8 cellular contexts compared by ENCODE assay signal in genomic region chr19:12365094-12365371, GRCh38. TPM values are rescaled to one million over a fixed set of nuclear protein-coding genes. Genes with fewer than 3 reads are reported as not detected.
DNase-seq lines count a peak whose midpoint lies in the region; ATAC-seq lines count a peak whose summit lies in the region.

No MANE protein-coding gene starts in this region.

- no peak overlapping the region for H3K27ac Mint-ChIP-seq in activated T-cell treated with anti-CD3 and anti-CD28 coated beads, Interleukin-2, amount 50 U/mL, for 72 hours

- H3K27me3 Mint-ChIP-seq in activated T-cell treated with anti-CD3 and anti-CD28 coated beads, Interleukin-2, amount 50 U/mL, for 72 hours (ENCODE audit: low read depth) = no peaks in the 10 kb centered on the region

- intact Hi-C loops in Right ventricle myocardium superior (cut with DNase I) = loop anchor here (10.0 kb wide), 1 partner anchor 70 kb away; the partner anchor contains the start of gene ZNF44

- H2BK5ac ChIP-seq in trophoblast cell (ENCODE audit: low read depth, low read length, poor library complexity) = no peak overlapping the region

- H3K14ac ChIP-seq in trophoblast cell (ENCODE audit: low read length) = no peak overlapping the region

- peaks cover 23% of the 10 kb centered on the region for H3K4me1 Mint-ChIP-seq in activated T-cell treated with anti-CD3 and anti-CD28 coated beads, Interleukin-2, amount 50 U/mL, for 72 hours (ENCODE audit: low read depth)

- H2BK120ac ChIP-seq in trophoblast cell (ENCODE audit: insufficient read depth, low read length, poor library complexity) = peak overlapping the region; percentile 27

- H3K36me3 Mint-ChIP-seq in activated T-cell treated with anti-CD3 and anti-CD28 coated beads, Interleukin-2, amount 50 U/mL, for 72 hours (ENCODE audit: insufficient read depth in 2 of 2) = peaks cover 5 to 6% of the 10 kb centered on the region in 2 donors

- peaks cover 0 to 1% of the 10 kb centered on the region in 2 experiments for H3K36me3 ChIP-seq in trophoblast cell (ENCODE audit: control insufficient read depth in 1 of 2, insufficient read depth in 2 of 2, low read length in 2 of 2)

- H3K4me2 ChIP-seq in trophoblast cell (ENCODE audit: low read length) = peak overlapping the region; percentile 94

- H3K9me3 ChIP-seq in trophoblast cell (ENCODE audit: insufficient read depth, low read depth, low read length) = peaks cover 8% of the 10 kb centered on the region

- ATAC-seq in HG02870 (IDR thresholded peaks at IDR 0.05; ENCODE audit: unreplicated experiment) (peak; percentile 15), Right ventricle myocardium superior (ENCODE audit: poor library complexity) (peak; percentile 67)
- peak; percentile 43 to 46 for ATAC-seq in activated T-cell treated with anti-CD3 and anti-CD28 coated beads, Interleukin-2, amount 50 U/mL, for 72 hours (replicated peaks in 1 of 2)

- H3K4me3 Mint-ChIP-seq in activated T-cell treated with anti-CD3 and anti-CD28 coated beads, Interleukin-2, amount 50 U/mL, for 72 hours = peak overlapping the region; percentile 96 to 97

- WGBS in trophoblast cell (ENCODE audit: extremely low coverage, insufficient coverage, insufficient read length) = no CpG with 5 or more reads among the region's 19 CpGs

- H3K4ac ChIP-seq in trophoblast cell (ENCODE audit: low read depth, low read length) = no peak overlapping the region

- H3K4me3 ChIP-seq in trophoblast cell (ENCODE audit: low read depth, low read length) = peak overlapping the region; percentile 88

- no peak overlapping the region for H4K91ac ChIP-seq in trophoblast cell (ENCODE audit: low read depth, low read length)

- H3K79me1 ChIP-seq in trophoblast cell (ENCODE audit: low read length) = peaks cover 2% of the 10 kb centered on the region

- H3K9me3 Mint-ChIP-seq in activated T-cell treated with anti-CD3 and anti-CD28 coated beads, Interleukin-2, amount 50 U/mL, for 72 hours = peaks cover 0 to 4% of the 10 kb centered on the region in 2 donors

- peak overlapping the region; percentile 70 for H3K9ac ChIP-seq in trophoblast cell (ENCODE audit: low read length)

- DNase-seq in Daoy (ENCODE audit: low read depth) = peak; percentile 13
- DNase-seq in activated T-cell treated with anti-CD3 and anti-CD28 coated beads, Interleukin-2, amount 50 U/mL, for 72 hours = no peak
- no peak for DNase-seq in Right ventricle myocardium superior
- peak in 1 of 2 donors; percentile 21 for DNase-seq in trophoblast cell
- no peak for DNase-seq in UCSD-AML1 (lab: John Stamatoyannopoulos, UW; ENCODE audit: unreplicated experiment)
- DNase-seq in NCI-H345 treated with DMSO at 0.1 percent for 48 hours (lab: John Stamatoyannopoulos, UW; ENCODE audit: unreplicated experiment) = no peak
- no peak for DNase-seq in activated CD4-positive, alpha-beta T cell treated with anti-CD3 and anti-CD28 coated beads, Interleukin-2, amount 50 U/mL, for 1 hour

- H2AFZ ChIP-seq in trophoblast cell (ENCODE audit: insufficient read depth, low read length, poor library complexity) = peak overlapping the region; percentile 52

- H4K12ac ChIP-seq in trophoblast cell (ENCODE audit: low read depth, low read length) = no peak overlapping the region

- H3K23ac ChIP-seq in trophoblast cell (ENCODE audit: low read length) = no peak overlapping the region

- H3K27ac ChIP-seq in trophoblast cell (ENCODE audit: low read depth, low read length) = peak overlapping the region; percentile 45

- H3K4me1 ChIP-seq in trophoblast cell (ENCODE audit: control insufficient read depth in 1 of 2, insufficient read depth in 2 of 2, low read length in 2 of 2) = peaks cover 6% of the 10 kb centered on the region in 2 experiments

- no peaks in the 10 kb centered on the region for H3K27me3 ChIP-seq in trophoblast cell (ENCODE audit: insufficient read depth, low read length)

- H3K79me2 ChIP-seq in trophoblast cell (ENCODE audit: control insufficient read depth, insufficient read depth, low read length, poor library complexity) = no peaks in the 10 kb centered on the region

- peak overlapping the region; percentile 8 for H4K8ac ChIP-seq in trophoblast cell (ENCODE audit: low read depth, low read length)

- no peak overlapping the region for H2AK5ac ChIP-seq in trophoblast cell (ENCODE audit: low read length)

- H3K18ac ChIP-seq in trophoblast cell (ENCODE audit: low read length) = no peak overlapping the region

- H2BK12ac ChIP-seq in trophoblast cell (ENCODE audit: low read length) = no peak overlapping the region

RNA-seq across cellular contexts. Expression of gene ZNF442, which starts 0.5 kb away (rescaled TPM):
- total RNA-seq in Daoy (2014; rRNA removed; shearing (Covaris generic)) = 0.63 and 1.2 TPM in 2 replicates
- 1 to 10 TPM; 2.0 to 3.1 TPM for total RNA-seq in activated T-cell treated with anti-CD3 and anti-CD28 coated beads, Interleukin-2, amount 50 U/mL, for 72 hours
- total RNA-seq in Right ventricle myocardium superior = 2.3 TPM
- 0.32 and 0.51 TPM in 2 replicates for polyA plus RNA-seq in trophoblast cell (2013)

RNA-seq across cellular contexts. Expression of gene ZNF563, which starts 31.6 kb away (rescaled TPM):
- 0.91 and 0.95 TPM in 2 replicates for total RNA-seq in Daoy (2014; rRNA removed; shearing (Covaris generic))
- 10 to 100 TPM in 1 of 2 donors, 1 to 10 TPM in 1; 8.2 to 13.1 TPM for total RNA-seq in activated T-cell treated with anti-CD3 and anti-CD28 coated beads, Interleukin-2, amount 50 U/mL, for 72 hours
- total RNA-seq in Right ventricle myocardium superior = 4.2 TPM
- polyA plus RNA-seq in trophoblast cell (2013) = 1.3 TPM in 2 replicates

RNA-seq across cellular contexts. Expression of gene ZNF799, which starts 36.0 kb away (rescaled TPM):
- total RNA-seq in Daoy (2014; rRNA removed; shearing (Covaris generic)) = 1.9 and 2.0 TPM in 2 replicates
- 1 to 10 TPM; 2.3 to 3.4 TPM for total RNA-seq in activated T-cell treated with anti-CD3 and anti-CD28 coated beads, Interleukin-2, amount 50 U/mL, for 72 hours
- total RNA-seq in Right ventricle myocardium superior = 2.3 TPM
- 2.9 and 3.2 TPM in 2 replicates for polyA plus RNA-seq in trophoblast cell (2013)

Comparison
In these comparisons a context has a peak if more than half of its experiments do, and no peak if none do; other contexts are left out.
1. ATAC-seq: peak in every context shown above with its lines; median percentile 67 in Right ventricle myocardium superior; 44 in activated T-cell treated with anti-CD3 and anti-CD28 coated beads, Interleukin-2, amount 50 U/mL, for 72 hours; 15 in HG02870.